8 cellular contexts compared by ENCODE assay signal in genomic region chr17:44014437-44015172, GRCh38. TPM values are rescaled to one million over a fixed set of nuclear protein-coding genes. Genes with fewer than 3 reads are reported as not detected.
A peak's percentile ranks its signal among the peaks of the same experiment; 100 is the strongest.
DNase-seq lines count a peak whose midpoint lies in the region; ATAC-seq and TF ChIP-seq lines count a peak whose summit lies in the region.

TMEM101 (minus strand) TSS chr17:44014963; CDS start chr17:44014952, 11 bp downstream.

- CTCF ChIA-PET in CD8-positive, alpha-beta memory T cell (lab: Charles Lee): no interaction called here

- H3K9me3 ChIP-seq in CD8-positive, alpha-beta memory T cell (ENCODE audit: low read length): no peaks in the 10 kb centered on the region
- no peaks in the 10 kb centered on the region for H3K9me3 ChIP-seq in HUES64 (ENCODE audit: insufficient read depth, low read depth, low read length)

- no peak for TF ChIP-seq CTCF in epithelial cell of esophagus (IDR thresholded peaks at IDR 0.05; ENCODE audit: insufficient read depth, low read depth, low read length, missing control alignments)

- POLR2A ChIA-PET in CD8-positive, alpha-beta memory T cell (lab: Charles Lee): interaction anchor here (1.1 kb wide), 1 partner anchor 8 kb away, joined by 6 read pairs; no protein-coding TSS in a partner anchor

- H3K9ac ChIP-seq in HUES64 (ENCODE audit: low read depth, low read length): peak within 1 kb of the TSS; percentile 95

- 1% methylated on average over 43 of the region's 43 CpGs for WGBS in HUES64

- DNase-seq in CD8-positive, alpha-beta memory T cell: peak; percentile 81 to 92 (median 83)
- peak; percentile 95 for DNase-seq in OCI-M1 (lab: John Stamatoyannopoulos, UW)
- peak; percentile 81 for DNase-seq in activated T-cell treated with anti-CD3 and anti-CD28 coated beads for 24 hours (ENCODE audit: low read depth)
- peak; percentile 95 for DNase-seq in epithelial cell of esophagus (ENCODE audit: low read depth)
- DNase-seq in middle frontal gyrus (ENCODE audit: extremely low spot score, low spot score): peak; percentile 83
- DNase-seq in stimulated activated CD8-positive, alpha-beta memory T cell treated with anti-CD3 and anti-CD28 coated beads, Interleukin-2, amount 100 ng/mL, for 1 hour (ENCODE audit: low read depth in 2 of 2): peak; percentile 67 to 78

- peaks cover 13% of the 10 kb centered on the region for H3K4me1 ChIP-seq in CD8-positive, alpha-beta memory T cell (ENCODE audit: insufficient read depth, low read length)
- 0 out of 2 replicates have a peak, but pooled peaks cover 4% of the 10 kb centered on the region for H3K4me1 ChIP-seq in HUES64 (ENCODE audit: insufficient read depth, low read length)

- peaks cover 6 to 23% (median 16%) of the 10 kb centered on the region in 3 donors for H3K4me1 Mint-ChIP-seq in CD8-positive, alpha-beta memory T cell

- no peaks in the 10 kb centered on the region for H3K9me3 Mint-ChIP-seq in CD8-positive, alpha-beta memory T cell

- no peaks in the 10 kb centered on the region for H3K27me3 Mint-ChIP-seq in CD8-positive, alpha-beta memory T cell

- H3K36me3 Mint-ChIP-seq in CD8-positive, alpha-beta memory T cell: peaks cover 7 to 22% (median 9%) of the 10 kb centered on the region in 3 donors

- peak within 1 kb of the TSS; percentile 96 for H3K4me3 ChIP-seq in CD8-positive, alpha-beta memory T cell (ENCODE audit: low read length)
- H3K4me3 ChIP-seq in HUES64 (ENCODE audit: low read length): peak within 1 kb of the TSS; percentile 93
- H3K4me3 ChIP-seq in epithelial cell of esophagus (ENCODE audit: low read length): peak within 1 kb of the TSS; percentile 100

- H3K27ac Mint-ChIP-seq in CD8-positive, alpha-beta memory T cell: peak within 1 kb of the TSS; percentile 17 to 99 (median 98)

- peak within 1 kb of the TSS; percentile 76 for H3K27ac ChIP-seq in CD8-positive, alpha-beta memory T cell (ENCODE audit: low read depth, low read length)
- H3K27ac ChIP-seq in HUES64 (ENCODE audit: low read depth, low read length): peak within 1 kb of the TSS; percentile 93

- no peaks in the 10 kb centered on the region for H3K36me3 ChIP-seq in CD8-positive, alpha-beta memory T cell (ENCODE audit: insufficient read depth, low read length)
- peaks cover 15% of the 10 kb centered on the region for H3K36me3 ChIP-seq in HUES64 (ENCODE audit: insufficient read depth, low read length)

- peak within 1 kb of the TSS; percentile 94 to 100 (median 99) for H3K4me3 Mint-ChIP-seq in CD8-positive, alpha-beta memory T cell

- ATAC-seq in GM21367 (IDR thresholded peaks at IDR 0.05; ENCODE audit: unreplicated experiment): peak; percentile 79

- H3K27me3 ChIP-seq in CD8-positive, alpha-beta memory T cell (ENCODE audit: insufficient read depth, low read length, poor library complexity, severe bottlenecking): no peaks in the 10 kb centered on the region
- no peaks in the 10 kb centered on the region for H3K27me3 ChIP-seq in HUES64 (ENCODE audit: insufficient read depth, low read length)

RNA-seq across cellular contexts. Expression of gene TMEM101, which starts in this region (rescaled TPM):
- 10 to 100 TPM; 32.5 to 36.0 TPM for total RNA-seq in CD8-positive, alpha-beta memory T cell
- 28.8 TPM for polyA plus RNA-seq in CD8-positive, alpha-beta memory T cell
- 12.0 TPM for polyA plus RNA-seq in HUES64 (2013, experiment 1 of 2)
- polyA plus RNA-seq in HUES64 (2013, experiment 2 of 2): 18.2 TPM

Comparison
In these comparisons a context has a peak if more than half of its experiments do, and no peak if none do; other contexts are left out.
1. Peak in every context shown above with its lines: DNase-seq, ATAC-seq, H3K4me3 ChIP-seq and H3K27ac ChIP-seq.